ENCODE assay signal across 8 cellular contexts in genomic region chr2:54577035-54577434, GRCh38.
DNase-seq lines count a peak whose midpoint lies in the region; ATAC-seq, FAIRE-seq and TF ChIP-seq lines count a peak whose summit lies in the region.

No MANE protein-coding gene starts in this region.

- H3K27ac ChIP-seq in endothelial cell of umbilical vein (ENCODE audit: insufficient read depth, low read depth, low read length) (no peak overlapping the region), stomach (peak overlapping the region; percentile 63 to 94 (median 83)), mesenchymal stem cell (ENCODE audit: low read length, poor library complexity, severe bottlenecking) (no peak overlapping the region)

- CTCF ChIA-PET in endothelial cell of umbilical vein (lab: Charles Lee), result interaction anchor here (1.0 to 1.5 kb wide), 2 partner anchors 28 to 80 kb away, joined by 3 to 5 read pairs; no protein-coding TSS in a partner anchor

- WGBS in stomach, 5 donors, result 19 to 30% (median 22%) methylated on average over 3 of the region's 3 CpGs
- 97% methylated on average over 3 of the region's 3 CpGs for WGBS in mesenchymal stem cell

- H3K4me3 Mint-ChIP-seq in activated naive CD4-positive, alpha-beta T cell treated with anti-CD3 and anti-CD28 coated beads, Interleukin-2, amount 50 U/mL, for 24 hours, result no peak overlapping the region

- H3K36me3 ChIP-seq in endothelial cell of umbilical vein (ENCODE audit: control insufficient read depth in 2 of 2, extremely low read depth in 1 of 2, insufficient read depth in 2 of 2, low read length in 2 of 2) (no peaks in the 10 kb centered on the region), stomach (no peaks in the 10 kb centered on the region), mesenchymal stem cell (ENCODE audit: control insufficient read depth in 1 of 2, insufficient read depth in 2 of 2, low read depth in 1 of 2, low read length in 2 of 2) (peaks cover 8 to 9% of the 10 kb centered on the region in 2 experiments)

- POLR2A ChIA-PET in endothelial cell of umbilical vein (lab: Charles Lee), result interaction anchor here (0.6 kb wide), 1 partner anchor 24 kb away, joined by 3 read pairs; no protein-coding TSS in a partner anchor

- no peak for FAIRE-seq in endothelial cell of umbilical vein (lab: Jason Lieb, UNC)

- no peaks in the 10 kb centered on the region for H4K20me1 ChIP-seq in endothelial cell of umbilical vein (replicated peaks; ENCODE audit: control insufficient read depth, extremely low read depth, insufficient read depth, low read length)

- TF ChIP-seq CTCF in endothelial cell of umbilical vein (IDR thresholded peaks at IDR 0.05; ENCODE audit: extremely low read depth in 1 of 2, insufficient read depth in 1 of 2, low read depth in 1 of 2, low read length in 2 of 2), result no peak
- TF ChIP-seq CTCF in stomach (IDR thresholded peaks at IDR 0.05), result no peak

- peaks cover 3% of the 10 kb centered on the region for H3K36me3 Mint-ChIP-seq in activated naive CD4-positive, alpha-beta T cell treated with anti-CD3 and anti-CD28 coated beads, Interleukin-2, amount 50 U/mL, for 24 hours

- peaks cover 96% of the 10 kb centered on the region for H3K4me1 Mint-ChIP-seq in activated naive CD4-positive, alpha-beta T cell treated with anti-CD3 and anti-CD28 coated beads, Interleukin-2, amount 50 U/mL, for 24 hours

- no peaks in the 10 kb centered on the region for H3K9me3 ChIP-seq in endothelial cell of umbilical vein (replicated peaks; ENCODE audit: control insufficient read depth, insufficient read depth, low read length)
- no peaks in the 10 kb centered on the region for H3K9me3 ChIP-seq in stomach
- no peaks in the 10 kb centered on the region for H3K9me3 ChIP-seq in mesenchymal stem cell (ENCODE audit: control insufficient read depth, low read length)

- intact Hi-C loops in endothelial cell of umbilical vein (cut with micrococcal nuclease) (no loop called here), stomach (cut with DNase I; ENCODE audit: low total_unique reads) (no loop called here)

- H4K91ac ChIP-seq in mesenchymal stem cell (ENCODE audit: low read length), result no peak overlapping the region

- BruUV-seq in endothelial cell of umbilical vein (replicated peaks; lab: Mats Ljungman, UMichigan), result no TSS peak

- no peak overlapping the region for H3K14ac ChIP-seq in mesenchymal stem cell (ENCODE audit: low read length in 2 of 2)

- H3K27ac Mint-ChIP-seq in activated naive CD4-positive, alpha-beta T cell treated with anti-CD3 and anti-CD28 coated beads, Interleukin-2, amount 50 U/mL, for 24 hours, result peak overlapping the region; percentile 92

- no peak overlapping the region for H2BK12ac ChIP-seq in mesenchymal stem cell (ENCODE audit: low read length in 2 of 2)

- H2BK5ac ChIP-seq in mesenchymal stem cell (ENCODE audit: low read depth, low read length, poor library complexity, severe bottlenecking), result no peak overlapping the region

- H3K27me3 Mint-ChIP-seq in activated naive CD4-positive, alpha-beta T cell treated with anti-CD3 and anti-CD28 coated beads, Interleukin-2, amount 50 U/mL, for 24 hours, result no peaks in the 10 kb centered on the region

- TF ChIP-seq POLR2A in endothelial cell of umbilical vein (IDR thresholded peaks at IDR 0.05; ENCODE audit: low read depth, low read length), result no peak
- TF ChIP-seq POLR2A in stomach (IDR thresholded peaks at IDR 0.05), result no peak

- no peak overlapping the region for H2BK120ac ChIP-seq in mesenchymal stem cell (ENCODE audit: low read depth, low read length)

- H3K27me3 ChIP-seq in endothelial cell of umbilical vein (ENCODE audit: control insufficient read depth in 2 of 2, insufficient read depth in 2 of 2, low read length in 2 of 2), result no peaks in the 10 kb centered on the region
- no peaks in the 10 kb centered on the region for H3K27me3 ChIP-seq in stomach
- no peaks in the 10 kb centered on the region for H3K27me3 ChIP-seq in mesenchymal stem cell (ENCODE audit: control insufficient read depth in 1 of 2, insufficient read depth in 1 of 2, low read length in 2 of 2)

- no peak overlapping the region for H2BK15ac ChIP-seq in mesenchymal stem cell (ENCODE audit: low read depth, poor library complexity, severe bottlenecking)

- H3K9me1 ChIP-seq in endothelial cell of umbilical vein (replicated peaks; ENCODE audit: control insufficient read depth, extremely low read depth, insufficient read depth, low read length), result no peaks in the 10 kb centered on the region

- no peak overlapping the region for H3K4me3 ChIP-seq in endothelial cell of umbilical vein (replicated peaks in 1 of 3; ENCODE audit: insufficient read depth in 1 of 3, low read depth in 1 of 3, low read length in 3 of 3)
- H3K4me3 ChIP-seq in stomach, result no peak overlapping the region
- no peak overlapping the region for H3K4me3 ChIP-seq in mesenchymal stem cell (ENCODE audit: insufficient read depth in 1 of 2, low read depth in 1 of 2, low read length in 2 of 2)

- ATAC-seq in HG03039 (IDR thresholded peaks at IDR 0.05; ENCODE audit: unreplicated experiment), result no peak

- H4K8ac ChIP-seq in mesenchymal stem cell (ENCODE audit: low read length), result no peak overlapping the region

- no peak overlapping the region for H2AK5ac ChIP-seq in mesenchymal stem cell (ENCODE audit: low read length, severe bottlenecking)

- no peak overlapping the region for H3K4ac ChIP-seq in mesenchymal stem cell (ENCODE audit: low read depth in 1 of 2, low read length in 2 of 2)

- H3K23ac ChIP-seq in mesenchymal stem cell (ENCODE audit: low read length in 2 of 2), result no peak overlapping the region

- no peaks in the 10 kb centered on the region for H3K79me1 ChIP-seq in mesenchymal stem cell (replicated peaks; ENCODE audit: low read length, poor library complexity, severe bottlenecking)

- no peak for TF ChIP-seq EP300 in stomach (IDR thresholded peaks at IDR 0.05)

- no peak overlapping the region for H3K18ac ChIP-seq in mesenchymal stem cell (ENCODE audit: low read depth in 1 of 2, low read length in 2 of 2)

- peaks cover 87% of the 10 kb centered on the region for H3K79me2 ChIP-seq in endothelial cell of umbilical vein (ENCODE audit: control insufficient read depth, insufficient read depth, low read length)

- dilution Hi-C loops in endothelial cell of umbilical vein (cut with MboI; ENCODE audit: extremely low pct_ligation_motif_present, low sequenced_read_pairs), result no loop called here

- H3K4me2 ChIP-seq in endothelial cell of umbilical vein (ENCODE audit: insufficient read depth, low read length) (no peak overlapping the region), mesenchymal stem cell (ENCODE audit: low read length, poor library complexity, severe bottlenecking) (no peak overlapping the region)

- no peaks in the 10 kb centered on the region for H3K9me3 Mint-ChIP-seq in activated naive CD4-positive, alpha-beta T cell treated with anti-CD3 and anti-CD28 coated beads, Interleukin-2, amount 50 U/mL, for 24 hours

- no peak for DNase-seq in activated naive CD4-positive, alpha-beta T cell treated with anti-CD3 and anti-CD28 coated beads, Interleukin-2, amount 50 U/mL, for 16 hours
- DNase-seq in NCI-H748 treated with DMSO at 0.1 percent for 48 hours (lab: John Stamatoyannopoulos, UW), result peak; percentile 55
- DNase-seq in endothelial cell of umbilical vein (ENCODE audit: low read depth, low spot score), result peak; percentile 59
- DNase-seq in stomach, result peak; percentile 90
- DNase-seq in mesenchymal stem cell, result no peak
- DNase-seq in glomerular visceral epithelial cell (ENCODE audit: extremely low spot score), result no peak

- H3K4me1 ChIP-seq in endothelial cell of umbilical vein (ENCODE audit: control insufficient read depth, extremely low read depth, insufficient read depth, low read length) (peaks cover 70% of the 10 kb centered on the region), stomach (peaks cover 90 to 100% (median 95%) of the 10 kb centered on the region in 4 donors), mesenchymal stem cell (ENCODE audit: control insufficient read depth, insufficient read depth, low read depth, low read length) (peaks cover 28% of the 10 kb centered on the region)

- H2AFZ ChIP-seq in endothelial cell of umbilical vein (ENCODE audit: low read depth, low read length) (no peak overlapping the region), mesenchymal stem cell (ENCODE audit: low read depth, low read length) (no peak overlapping the region)

- H3K9ac ChIP-seq in endothelial cell of umbilical vein (replicated peaks; ENCODE audit: extremely low read depth, insufficient read depth, low read length) (no peak overlapping the region), mesenchymal stem cell (ENCODE audit: low read length) (no peak overlapping the region)

TF ChIP-seq in endothelial cell of umbilical vein, 7 proteins besides CTCF, POLR2A, EP300 and RAD21:
- TF ChIP-seq EZH2 (IDR thresholded peaks at IDR 0.05; ENCODE audit: borderline replicate concordance, low read depth, low read length, severe bottlenecking) (no peak), MAX (IDR thresholded peaks at IDR 0.05; ENCODE audit: insufficient read depth, insufficient read length) (no peak), MYC (IDR thresholded peaks at IDR 0.05; ENCODE audit: low read depth, low read length) (no peak), GATA2 (IDR thresholded peaks at IDR 0.05; ENCODE audit: insufficient read depth, insufficient read length, low read depth, low read length) (no peak), JUN (IDR thresholded peaks at IDR 0.05; ENCODE audit: borderline replicate concordance, insufficient read depth, insufficient read length, low read depth) (no peak), FOS (IDR thresholded peaks at IDR 0.05; ENCODE audit: borderline replicate concordance, insufficient read depth, low read length) (no peak), POLR2AphosphoS5 (IDR thresholded peaks at IDR 0.05; ENCODE audit: insufficient read depth, low read depth, low read length) (no peak)
TF ChIP-seq in endothelial cell of umbilical vein: peak in this region for 0.

Comparison
In these comparisons a context has a peak if more than half of its experiments do, and no peak if none do; other contexts are left out.
1. DNase-seq: peak in NCI-H748 treated with DMSO at 0.1 percent for 48 hours (single experiment), endothelial cell of umbilical vein (single experiment) and stomach (single experiment); none in activated naive CD4-positive, alpha-beta T cell treated with anti-CD3 and anti-CD28 coated beads, Interleukin-2, amount 50 U/mL, for 16 hours (single experiment), mesenchymal stem cell (single experiment) and glomerular visceral epithelial cell (single experiment).
2. H3K27ac ChIP-seq: peak in stomach (5 of 5); none in endothelial cell of umbilical vein (single experiment) and mesenchymal stem cell (single experiment).